In genomic region chr9:69252436-69252835, GRCh38 we compare ENCODE assay signal across 18 cellular contexts.
DNase-seq lines count a peak whose midpoint lies in the region; ATAC-seq and TF ChIP-seq lines count a peak whose summit lies in the region.
"Had no signal": no experiment of that assay in that cellular context is flagged by ENCODE, and none has a peak within 500 bp of the region (broad histone marks: within the 10 kb centered on the region; RNA-seq: fewer than 3 reads in every experiment).

No MANE protein-coding gene starts in this region.

- H3K56ac ChIP-seq in H9 (ENCODE audit: insufficient read length, low read depth, low read length), result no peak overlapping the region

- no peak overlapping the region for H4K8ac ChIP-seq in H9 (replicated peaks; ENCODE audit: insufficient read length, low read depth, low read length)

- WGBS in H9 (ENCODE audit: extremely low coverage, insufficient read length, low lambda C conversion rate), result 100% methylated on average over 1 of the region's 5 CpGs

- H3K79me1 ChIP-seq in H9 (ENCODE audit: insufficient read depth, low read depth, low read length, poor library complexity, severe bottlenecking), result no peaks in the 10 kb centered on the region

- no peaks in the 10 kb centered on the region for H3K23me2 ChIP-seq in H9 (ENCODE audit: insufficient read length, low read depth, low read length, poor library complexity, severe bottlenecking)

- no peak overlapping the region for H2BK15ac ChIP-seq in H9 (ENCODE audit: low read depth, low read length)

- no peak overlapping the region for H3K14ac ChIP-seq in H9 (ENCODE audit: insufficient read depth, low read length)

- H2BK20ac ChIP-seq in H9 (ENCODE audit: low read depth, low read length, poor library complexity, severe bottlenecking), result no peak overlapping the region

- H2AK5ac ChIP-seq in H9 (ENCODE audit: insufficient read length, low read length), result no peak overlapping the region

- intact Hi-C loops in breast epithelium (cut with DNase I; ENCODE audit: low total_unique reads) (no loop called here), Caco-2 (cut with micrococcal nuclease; ENCODE audit: unreplicated experiment) (no loop called here)

- no peak for ATAC-seq in HG03571 (IDR thresholded peaks at IDR 0.05; ENCODE audit: unreplicated experiment)
- no peak for ATAC-seq in HG03457 (IDR thresholded peaks at IDR 0.05; ENCODE audit: unreplicated experiment)
- ATAC-seq: A549, K562 had no signal

- no peak for TF ChIP-seq POLR2A in breast epithelium (IDR thresholded peaks at IDR 0.05)

- CTCF ChIA-PET in Caco-2 (lab: Charles Lee), result no interaction called here

- H3K9me3 Mint-ChIP-seq in H9 (no peaks in the 10 kb centered on the region), nephron progenitor cell (no peaks in the 10 kb centered on the region), Caco-2 (ENCODE audit: unreplicated experiment) (no peaks in the 10 kb centered on the region)

- no peak overlapping the region for H4K5ac ChIP-seq in H9 (ENCODE audit: insufficient read length, low read depth, low read length)

- H3K4ac ChIP-seq in H9 (ENCODE audit: low read depth, low read length), result no peak overlapping the region

- no TSS peak for BruUV-seq in Caco-2 (replicated peaks; lab: Mats Ljungman, UMichigan)

- no peak overlapping the region for H2BK5ac ChIP-seq in H9 (ENCODE audit: insufficient read length, low read length)

- H3K9me3 ChIP-seq in H9 (ENCODE audit: control insufficient read depth, low read depth, low read length) (no peaks in the 10 kb centered on the region), breast epithelium (no peaks in the 10 kb centered on the region), Caco-2 (no peaks in the 10 kb centered on the region)
- H3K9me3 ChIP-seq: A549 had no signal

- no peak overlapping the region for H2BK12ac ChIP-seq in H9 (ENCODE audit: insufficient read length, low read depth, low read length)

- no peak overlapping the region for H2BK120ac ChIP-seq in H9 (ENCODE audit: low read depth, low read length, poor library complexity, severe bottlenecking)

- no peaks in the 10 kb centered on the region for H3K27me3 ChIP-seq in H9 (ENCODE audit: insufficient read depth, low read length)
- H3K27me3 ChIP-seq in breast epithelium, result no peaks in the 10 kb centered on the region
- H3K27me3 ChIP-seq in Caco-2 (replicated peaks; ENCODE audit: control insufficient read depth, insufficient read depth, low read length), result no peaks in the 10 kb centered on the region

- peaks cover 5% of the 10 kb centered on the region for H3K36me3 ChIP-seq in breast epithelium
- H3K36me3 ChIP-seq in Caco-2 (ENCODE audit: control insufficient read depth, insufficient read depth, low read length), result no peaks in the 10 kb centered on the region

- no peaks in the 10 kb centered on the region for H3K79me2 ChIP-seq in H9 (ENCODE audit: insufficient read depth, low read length)

- H3K27ac Mint-ChIP-seq in H9, result peak overlapping the region; percentile 22 to 84 (median 43); a peak in 4 of 7 replicates
- H3K27ac Mint-ChIP-seq in nephron progenitor cell, result peak overlapping the region; percentile 60
- H3K27ac Mint-ChIP-seq in Caco-2 (ENCODE audit: unreplicated experiment), result no peak overlapping the region

- H3K4me2 ChIP-seq in H9 (ENCODE audit: insufficient read depth, insufficient read length, low read length), result no peak overlapping the region
- H3K4me2 ChIP-seq: A549 had no signal

- H3K27me3 Mint-ChIP-seq in H9 (ENCODE audit: low read depth) (no peaks in the 10 kb centered on the region), nephron progenitor cell (ENCODE audit: low read depth, poor library complexity) (no peaks in the 10 kb centered on the region), Caco-2 (ENCODE audit: insufficient read depth, unreplicated experiment) (no peaks in the 10 kb centered on the region)

- H2AFZ ChIP-seq in H9 (ENCODE audit: low read length), result no peak overlapping the region

- DNase-seq in H9 (no peak), breast epithelium (ENCODE audit: low spot score in 2 of 2) (no peak), epithelial cell of prostate (ENCODE audit: low read depth, low spot score) (no peak), nephron progenitor cell (no peak), Caco-2 (no peak), iPS-NIHi11 (ENCODE audit: low spot score) (no peak)
- DNase-seq: COR-L47; HCEC 1CT; NCI-H146; NCI-H2081 treated with DMSO at 0.1 percent for 48 hours; NCI-H524 treated with DMSO at 0.1 percent for 48 hours; NK-92 treated with Interleukin-12 subunit alpha and Interleukin-12 subunit beta, amount 100 ng/mL, for 24 hours; OCI-M1 had no signal

- no peak overlapping the region for H3K23ac ChIP-seq in H9 (ENCODE audit: insufficient read length, low read depth, low read length)

- no peak overlapping the region for H4K91ac ChIP-seq in H9 (ENCODE audit: insufficient read length, low read depth, low read length)

- H3K4me3 ChIP-seq in breast epithelium, result no peak overlapping the region
- no peak overlapping the region for H3K4me3 ChIP-seq in Caco-2 (ENCODE audit: low read depth, low read length)
- H3K4me3 ChIP-seq: A549, K562 had no signal

- POLR2A ChIA-PET in Caco-2 (lab: Charles Lee), result no interaction called here

- no peak overlapping the region for H3K9ac ChIP-seq in H9 (ENCODE audit: extremely low read depth, insufficient read length, low read length)

- no peak overlapping the region for H3T11ph ChIP-seq in H9 (ENCODE audit: low read length)

- no peaks in the 10 kb centered on the region; the same call in 1 of the 2 replicates for H3K4me1 ChIP-seq in H9 (ENCODE audit: insufficient read depth, low read length)
- no peaks in the 10 kb centered on the region for H3K4me1 ChIP-seq in breast epithelium
- H3K4me1 ChIP-seq in Caco-2, result no peaks in the 10 kb centered on the region
- H3K4me1 ChIP-seq: A549 had no signal

- H3K18ac ChIP-seq in H9 (ENCODE audit: insufficient read length, low read depth, low read length), result no peak overlapping the region

- TF ChIP-seq CTCF in H9 (conservative IDR thresholded peaks at IDR 0.05) (no peak), breast epithelium (IDR thresholded peaks at IDR 0.05) (no peak), nephron progenitor cell (IDR thresholded peaks at IDR 0.05) (no peak), Caco-2 (IDR thresholded peaks at IDR 0.05; ENCODE audit: insufficient read depth in 1 of 2, low read depth in 1 of 2, low read length in 1 of 2, severe bottlenecking in 1 of 2, unreplicated experiment in 1 of 2) (no peak)

- no peaks in the 10 kb centered on the region for H4K20me1 ChIP-seq in H9 (ENCODE audit: control insufficient read depth, insufficient read depth, insufficient read length)

- H3K36me3 Mint-ChIP-seq in H9 (ENCODE audit: insufficient read depth in 1 of 3, low read depth in 3 of 3), result peaks cover 20 to 89% (median 58%) of the 10 kb centered on the region in 3 experiments; a peak in 6 of 7 replicates
- H3K36me3 Mint-ChIP-seq in nephron progenitor cell (ENCODE audit: low read depth), result peaks cover 23% of the 10 kb centered on the region
- H3K36me3 Mint-ChIP-seq in Caco-2 (ENCODE audit: insufficient read depth, unreplicated experiment), result peaks cover 12% of the 10 kb centered on the region

- H3K27ac ChIP-seq in H9 (ENCODE audit: insufficient read length, low read depth, low read length), result no peak overlapping the region
- peak overlapping the region; percentile 56 to 79 for H3K27ac ChIP-seq in breast epithelium
- H3K27ac ChIP-seq in epithelial cell of prostate, result peak overlapping the region; percentile 58
- H3K27ac ChIP-seq: A549, C4-2B had no signal

- H3K4me1 Mint-ChIP-seq in H9, result peaks cover 2% of the 10 kb centered on the region in 2 experiments; a peak in 1 of 4 replicates
- H3K4me1 Mint-ChIP-seq in nephron progenitor cell, result no peaks in the 10 kb centered on the region
- no peaks in the 10 kb centered on the region for H3K4me1 Mint-ChIP-seq in Caco-2 (ENCODE audit: low read depth, unreplicated experiment)

- H3K4me3 Mint-ChIP-seq in H9 (no peak overlapping the region), nephron progenitor cell (no peak overlapping the region), Caco-2 (ENCODE audit: unreplicated experiment) (no peak overlapping the region)
